In genomic region chr1:155307247-155307740, GRCh38 we compare ENCODE assay signal across 8 cellular contexts. TPM values are rescaled to one million over a fixed set of nuclear protein-coding genes. Genes with fewer than 3 reads are reported as not detected.
DNase-seq lines count a peak whose midpoint lies in the region; ATAC-seq and TF ChIP-seq lines count a peak whose summit lies in the region.

No MANE protein-coding gene starts in this region.

- peak overlapping the region; percentile 69 for H3K27ac Mint-ChIP-seq in type B pancreatic cell

- CTCF ChIA-PET in BJ (lab: Yijun Ruan, JAX) = interaction anchor here (0.5 to 2.0 kb wide), 7 partner anchors 14 to 818 kb away, joined by 3 to 12 read pairs (median 3); no protein-coding TSS in a partner anchor

- peaks cover 4% of the 10 kb centered on the region for H3K36me3 ChIP-seq in BJ (ENCODE audit: control insufficient read depth, insufficient read depth, low read length)

- H3K4me3 ChIP-seq in BJ (ENCODE audit: low read depth, low read length) = no peak overlapping the region

- DNase-seq in BJ (ENCODE audit: low read depth) (no peak), H4 (ENCODE audit: low spot score) (peak; percentile 42), SHP77 (lab: John Stamatoyannopoulos, UW) (peak; percentile 15 to 49), fibroblast of gingiva (ENCODE audit: low read depth) (peak; percentile 34), type B pancreatic cell (ENCODE audit: extremely low spot score, unreplicated experiment) (no peak), HPDE6-E6E7 (ENCODE audit: extremely low spot score) (no peak)

- H3K4me1 Mint-ChIP-seq in type B pancreatic cell (ENCODE audit: unreplicated experiment) = peaks cover 12% of the 10 kb centered on the region

- peaks cover 10% of the 10 kb centered on the region for H3K36me3 Mint-ChIP-seq in type B pancreatic cell

- no peaks in the 10 kb centered on the region for H3K27me3 Mint-ChIP-seq in type B pancreatic cell

- ATAC-seq in HG02981 (IDR thresholded peaks at IDR 0.05; ENCODE audit: unreplicated experiment) (no peak), GM21360 (IDR thresholded peaks at IDR 0.05; ENCODE audit: unreplicated experiment) (no peak)

- TF ChIP-seq CTCF in BJ (IDR thresholded peaks at IDR 0.05; ENCODE audit: insufficient read depth, low read depth, low read length) = peak; percentile 33
- peak; percentile 64 for TF ChIP-seq CTCF in type B pancreatic cell (conservative IDR thresholded peaks at IDR 0.05)

- peak overlapping the region; percentile 70 for H3K4me3 Mint-ChIP-seq in type B pancreatic cell

- H3K9me3 Mint-ChIP-seq in type B pancreatic cell = no peaks in the 10 kb centered on the region

- H3K27me3 ChIP-seq in BJ (ENCODE audit: control insufficient read depth, insufficient read depth, low read length) = no peaks in the 10 kb centered on the region

- POLR2A ChIA-PET in BJ (lab: Charles Lee) = no interaction called here

RNA-seq across cellular contexts. Expression of gene FDPS, which starts 1.4 kb away (rescaled TPM):
- polyA plus RNA-seq in BJ (2011; rRNA removed) = 126 and 131 TPM in 2 replicates
- 34.5 and 53.5 TPM in 2 replicates for polyA minus RNA-seq in BJ (2011; rRNA and poly(A)+ RNA removed)
- total RNA-seq in H4 (2014; rRNA removed; shearing (Covaris generic)) = 218 and 266 TPM in 2 replicates
- total RNA-seq in type B pancreatic cell (ENCODE audit: low replicate concordance) = 183 and 187 TPM in 2 replicates

RNA-seq across cellular contexts. Expression of gene PKLR, which starts 6.1 kb away (rescaled TPM):
- 0.02 TPM in 2 replicates for polyA plus RNA-seq in BJ (2011; rRNA removed)
- 0.05 TPM in 1 of 2 replicates, not detected in the other for polyA minus RNA-seq in BJ (2011; rRNA and poly(A)+ RNA removed)
- total RNA-seq in H4 (2014; rRNA removed; shearing (Covaris generic)) = not detected in 2 replicates
- total RNA-seq in type B pancreatic cell (ENCODE audit: low replicate concordance) = 1.0 and 2.4 TPM in 2 replicates

RNA-seq across cellular contexts. Expression of gene RUSC1, which starts 13.4 kb away (rescaled TPM):
- 23.2 and 34.1 TPM in 2 replicates for polyA plus RNA-seq in BJ (2011; rRNA removed)
- polyA minus RNA-seq in BJ (2011; rRNA and poly(A)+ RNA removed) = 13.4 and 17.1 TPM in 2 replicates
- total RNA-seq in H4 (2014; rRNA removed; shearing (Covaris generic)) = 27.5 and 33.8 TPM in 2 replicates
- 30.3 and 39.1 TPM in 2 replicates for total RNA-seq in type B pancreatic cell (ENCODE audit: low replicate concordance)

RNA-seq across cellular contexts. Expression of gene HCN3, which starts 30.0 kb away (rescaled TPM):
- polyA plus RNA-seq in BJ (2011; rRNA removed) = 1.8 and 4.0 TPM in 2 replicates
- polyA minus RNA-seq in BJ (2011; rRNA and poly(A)+ RNA removed) = 2.4 and 3.4 TPM in 2 replicates
- 0.52 TPM in 1 of 2 replicates, not detected in the other for total RNA-seq in H4 (2014; rRNA removed; shearing (Covaris generic))
- total RNA-seq in type B pancreatic cell (ENCODE audit: low replicate concordance) = 9.5 and 10.6 TPM in 2 replicates

RNA-seq across cellular contexts. Expression of gene CLK2, which starts 34.0 kb away (rescaled TPM):
- polyA plus RNA-seq in BJ (2011; rRNA removed) = 46.1 and 57.4 TPM in 2 replicates
- polyA minus RNA-seq in BJ (2011; rRNA and poly(A)+ RNA removed) = 38.6 and 41.2 TPM in 2 replicates
- 13.7 and 14.6 TPM in 2 replicates for total RNA-seq in H4 (2014; rRNA removed; shearing (Covaris generic))
- total RNA-seq in type B pancreatic cell (ENCODE audit: low replicate concordance) = 61.5 and 96.8 TPM in 2 replicates

Comparison
In these comparisons a context has a peak if more than half of its experiments do, and no peak if none do; other contexts are left out.
1. DNase-seq: peak in H4 (single experiment), SHP77 (2 of 2) and fibroblast of gingiva (single experiment); none in BJ (single experiment), type B pancreatic cell (single experiment) and HPDE6-E6E7 (single experiment).